ENCODE assay signal across 24 cellular contexts in the genomic region with DNA sequence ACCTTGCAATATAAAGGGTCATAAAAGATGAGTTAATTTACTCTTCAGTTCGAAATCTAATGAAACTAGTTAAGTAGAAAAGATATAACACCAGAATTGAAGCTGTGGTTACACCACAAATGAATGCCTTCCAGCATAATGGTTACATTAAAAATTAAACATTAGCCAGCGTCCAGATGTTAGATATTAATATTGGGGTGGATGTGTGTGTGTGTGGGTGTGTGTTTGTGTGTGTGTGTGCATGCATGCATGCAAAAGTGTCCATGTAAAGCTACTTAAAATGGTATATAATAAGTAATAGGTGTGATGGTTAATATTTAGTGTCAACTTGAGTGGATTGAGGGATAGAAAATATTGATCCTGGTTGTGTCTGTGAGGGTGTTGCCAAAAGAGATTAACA.
"Had no signal": no experiment of that assay in that cellular context is flagged by ENCODE, and none has a peak within 500 bp of the region (broad histone marks: within the 10 kb centered on the region; RNA-seq: fewer than 3 reads in every experiment).

No MANE protein-coding gene starts in this region.

- H3K27me3 ChIP-seq: esophagus squamous epithelium, neutrophil, pancreas, right lobe of liver, testis, tibial artery, upper lobe of left lung had no signal

- ATAC-seq: left lobe of liver; mucosa of descending colon; natural killer cell treated with Interleukin-12 subunit alpha and Interleukin-12 subunit beta and Interleukin-15 and Interleukin-18, amount 100 ng/mL, for 72 hours; pancreas; right lobe of liver; stimulated activated effector memory CD8-positive, alpha-beta T cell treated with anti-CD3 and anti-CD28 coated beads, Interleukin-12 subunit alpha, Interleukin-12 subunit beta, amount 100 ng/mL, for 72 hours; stimulated activated naive CD8-positive, alpha-beta T cell treated with anti-CD3 and anti-CD28 coated beads, Interleukin-15, Interleukin-2, amounts not matched to agents 100 U/mL and 50 U/mL, for 24 hours had no signal

- H3K4me1 ChIP-seq: esophagus squamous epithelium, pancreas, testis, upper lobe of left lung had no signal

- DNase-seq: dermis blood vessel endothelial cell; effector memory CD4-positive, alpha-beta T cell; esophagus squamous epithelium; foreskin melanocyte; mucosa of descending colon; naive B cell; pancreas; right lobe of liver; stimulated activated CD4-positive, alpha-beta T cell treated with anti-CD3 and anti-CD28 coated beads, Interleukin-2, amount 100 ng/mL, for 24 hours; stimulated activated CD4-positive, alpha-beta T cell treated with anti-CD3 and anti-CD28 coated beads, Interleukin-4, amount 100 ng/mL, for 24 hours; stimulated activated naive CD8-positive, alpha-beta T cell treated with anti-CD3 and anti-CD28 coated beads, Interleukin-15, Interleukin-2, amounts not matched to agents 100 U/mL and 50 U/mL, for 24 hours; substantia nigra; testis; tibial artery; upper lobe of left lung had no signal

- H3K36me3 ChIP-seq: esophagus squamous epithelium, neutrophil, pancreas, right lobe of liver, tibial artery, upper lobe of left lung had no signal

- H3K4me3 ChIP-seq: coronary artery, esophagus squamous epithelium, lung, mucosa of descending colon, pancreas, right lobe of liver, testis, tibial artery, upper lobe of left lung had no signal

- FAIRE-seq: endothelial cell of umbilical vein, keratinocyte, pancreas, urothelium cell line had no signal

- H3K27ac ChIP-seq: coronary artery, esophagus squamous epithelium, neutrophil, pancreas, right lobe of liver, testis, tibial artery, upper lobe of left lung had no signal

- H3K9me3 ChIP-seq: esophagus squamous epithelium, mucosa of descending colon, neutrophil, pancreas, right lobe of liver, testis, tibial artery, upper lobe of left lung had no signal
